ENCODE assay signal across 9 cellular contexts in genomic region chr2:98911376-98912154, GRCh38. TPM values are rescaled to one million over a fixed set of nuclear protein-coding genes. Genes with fewer than 3 reads are reported as not detected.
A peak's percentile ranks its signal among the peaks of the same experiment; 100 is the strongest.
DNase-seq lines count a peak whose midpoint lies in the region; FAIRE-seq and TF ChIP-seq lines count a peak whose summit lies in the region.
"Had no signal": no experiment of that assay in that cellular context is flagged by ENCODE, and none has a peak within 500 bp of the region (broad histone marks: within the 10 kb centered on the region; RNA-seq: fewer than 3 reads in every experiment).

No MANE protein-coding gene starts in this region.

- no peak for TF ChIP-seq CTCF in VCaP (conservative IDR thresholded peaks at IDR 0.05)
- no peak for TF ChIP-seq CTCF in epithelial cell of proximal tubule (conservative IDR thresholded peaks at IDR 0.05; ENCODE audit: low read depth, low read length)
- TF ChIP-seq CTCF in GM10266 (IDR thresholded peaks at IDR 0.05; ENCODE audit: control insufficient read depth, insufficient read depth, low read depth, missing control alignments): no peak
- no peak for TF ChIP-seq CTCF in MM.1S (IDR thresholded peaks at IDR 0.05; ENCODE audit: low read length)

- H3K27me3 ChIP-seq in MM.1S (replicated peaks; ENCODE audit: insufficient read depth, low read length): no peaks in the 10 kb centered on the region

- no peak overlapping the region for H3K4me3 ChIP-seq in epithelial cell of proximal tubule (ENCODE audit: low read depth, low read length)
- H3K4me3 ChIP-seq in skeletal muscle cell (ENCODE audit: low read depth, low read length): no peak overlapping the region
- H3K4me3 ChIP-seq in MM.1S (ENCODE audit: low read length): no peak overlapping the region
- H3K4me3 ChIP-seq: SK-N-MC had no signal

- H2AFZ ChIP-seq in MM.1S (ENCODE audit: low read length): no peak overlapping the region

- H3K79me2 ChIP-seq in MM.1S (ENCODE audit: low read length): no peaks in the 10 kb centered on the region

- DNase-seq in HTR-8/SVneo (ENCODE audit: insufficient read length, low spot score): no peak
- peak; percentile 61 for DNase-seq in epithelial cell of proximal tubule (ENCODE audit: low read depth)
- peak; percentile 61 for DNase-seq in skeletal muscle cell (ENCODE audit: low read depth)
- DNase-seq in GM10266 (ENCODE audit: extremely low spot score): no peak
- no peak for DNase-seq in MM.1S
- DNase-seq in NCI-H146 (lab: John Stamatoyannopoulos, UW): no peak
- no peak for DNase-seq in stimulated activated CD4-positive, alpha-beta T cell treated with anti-CD3 and anti-CD28 coated beads, Interleukin-4, amount 100 ng/mL, for 24 hours

- H3K27ac ChIP-seq in VCaP (peak overlapping the region; percentile 92; the same call in 1 of the 2 replicates), MM.1S (ENCODE audit: low read length) (no peak overlapping the region)
- H3K27ac ChIP-seq: SK-N-MC had no signal

- H3K9ac ChIP-seq in MM.1S (ENCODE audit: low read length): no peak overlapping the region

- H3K36me3 ChIP-seq in MM.1S (replicated peaks; ENCODE audit: insufficient read depth, low read length): no peaks in the 10 kb centered on the region

- H3F3A ChIP-seq in MM.1S (ENCODE audit: insufficient read depth, low read length): no peaks in the 10 kb centered on the region

- no peak overlapping the region for H3K4me2 ChIP-seq in MM.1S (ENCODE audit: low read depth, low read length)

- H3K9me3 ChIP-seq in MM.1S (replicated peaks; ENCODE audit: insufficient read depth, low read length): no peaks in the 10 kb centered on the region

- FAIRE-seq in HTR-8/SVneo (lab: Jason Lieb, UNC): peak; percentile 46

- H3K4me1 ChIP-seq in MM.1S (ENCODE audit: low read length): no peaks in the 10 kb centered on the region

- H3K9me2 ChIP-seq in MM.1S (replicated peaks; ENCODE audit: insufficient read depth, low read length): no peaks in the 10 kb centered on the region

- H4K20me1 ChIP-seq in MM.1S (ENCODE audit: insufficient read depth, low read length): no peaks in the 10 kb centered on the region

RNA-seq across cellular contexts. Expression of gene CRACDL, which starts 24.5 kb away (rescaled TPM):
- total RNA-seq in epithelial cell of proximal tubule: 0.29 and 1.0 TPM in 2 replicates

Comparison
In these comparisons a context has a peak if more than half of its experiments do, and no peak if none do; other contexts are left out.
1. DNase-seq: peak in epithelial cell of proximal tubule (single experiment) and skeletal muscle cell (single experiment); none in HTR-8/SVneo (single experiment), GM10266 (single experiment), MM.1S (single experiment), NCI-H146 (single experiment) and stimulated activated CD4-positive, alpha-beta T cell treated with anti-CD3 and anti-CD28 coated beads, Interleukin-4, amount 100 ng/mL, for 24 hours (single experiment).